In genomic region chr12:131211279-131211938, GRCh38 we compare ENCODE assay signal across 13 cellular contexts.
"Had no signal": no experiment of that assay in that cellular context is flagged by ENCODE, and none has a peak within 500 bp of the region (broad histone marks: within the 10 kb centered on the region; RNA-seq: fewer than 3 reads in every experiment).

No MANE protein-coding gene starts in this region.

- H3K4me3 ChIP-seq: body of pancreas, lower lobe of right lung, testis had no signal

- H3K9me3 Mint-ChIP-seq: effector memory CD8-positive, alpha-beta T cell had no signal

- H3K27ac Mint-ChIP-seq: activated B cell treated with CpG ODN at 0.5 μM for 24 hours; effector memory CD8-positive, alpha-beta T cell; T-helper 1 cell treated with Interleukin-12 subunit alpha and Interleukin-12 subunit beta and Interleukin-4 antibody, amounts not matched to agents 30 μg/mL and 1 μg/mL, for 36 hours had no signal

- H3K27ac ChIP-seq: body of pancreas, lower lobe of right lung, testis had no signal

- H3K4me1 ChIP-seq: body of pancreas, lower lobe of right lung, testis had no signal

- H3K36me3 ChIP-seq: lower lobe of right lung had no signal

- DNase-seq: activated B cell treated with CpG ODN at 0.5 μM for 24 hours; activated naive CD4-positive, alpha-beta T cell; amniotic stem cell; effector memory CD8-positive, alpha-beta T cell; midbrain; right cardiac atrium; SHP77; stimulated activated CD4-positive, alpha-beta T cell treated with anti-CD3 and anti-CD28 coated beads, Interleukin-2, amount 100 ng/mL, for 24 hours; stimulated activated naive CD4-positive, alpha-beta T cell treated with Interleukin-2 at 50 U/mL for 16 hours; testis had no signal

- H3K4me1 Mint-ChIP-seq: activated B cell treated with CpG ODN at 0.5 μM for 24 hours had no signal

- H3K27me3 ChIP-seq: body of pancreas, testis had no signal

- H3K9me3 ChIP-seq: body of pancreas, testis had no signal

- H3K4me3 Mint-ChIP-seq: activated B cell treated with CpG ODN at 0.5 μM for 24 hours; effector memory CD8-positive, alpha-beta T cell; T-helper 1 cell treated with Interleukin-12 subunit alpha and Interleukin-12 subunit beta and Interleukin-4 antibody, amounts not matched to agents 30 μg/mL and 1 μg/mL, for 36 hours had no signal

- ATAC-seq: body of pancreas; effector memory CD8-positive, alpha-beta T cell; lower lobe of right lung; right cardiac atrium had no signal
